Comparison of ENCODE assay signal across 8 cellular contexts in the genomic region with DNA sequence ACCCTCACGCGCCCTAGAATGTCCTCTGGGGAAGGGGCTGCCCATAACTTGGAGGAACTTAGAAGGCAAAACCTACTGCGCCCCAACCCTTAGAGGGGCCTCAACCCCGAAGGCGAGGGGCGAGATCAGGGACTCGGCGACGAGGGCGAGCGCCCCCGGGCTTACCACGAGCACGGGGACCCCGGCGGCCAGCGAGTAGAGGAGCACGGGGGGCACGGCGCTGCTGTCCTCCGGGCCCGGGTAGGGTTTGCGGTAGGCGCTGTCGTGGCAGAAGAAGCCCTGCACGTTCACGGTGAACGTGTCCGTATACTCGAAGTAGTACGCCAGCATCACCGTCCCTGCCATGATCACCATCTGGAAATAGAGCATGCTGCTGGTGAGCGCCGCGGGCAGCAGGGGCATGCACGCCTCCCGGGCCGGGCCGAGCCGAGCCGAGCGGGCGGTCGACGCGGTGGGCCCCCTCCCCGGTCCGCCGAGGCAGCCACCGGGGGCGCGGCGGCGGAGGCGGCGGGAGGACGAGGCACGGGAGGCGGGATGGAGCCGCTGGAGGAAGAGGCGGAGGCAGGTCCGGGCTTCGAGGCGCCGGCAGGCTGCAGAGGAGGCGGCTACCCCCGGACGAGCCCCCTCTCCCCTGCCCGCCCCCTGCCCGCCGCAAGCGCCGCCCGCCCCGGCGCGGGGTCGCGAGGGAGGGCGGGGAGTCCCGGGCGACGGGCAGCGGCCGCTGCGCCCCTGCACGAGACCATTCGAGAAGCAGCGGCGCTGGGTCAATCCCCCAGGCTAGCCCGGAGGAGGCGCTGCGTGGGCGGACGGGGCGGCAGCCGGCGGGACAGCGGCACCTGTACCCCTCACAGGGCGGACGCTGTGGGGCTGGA. TPM values are rescaled to one million over a fixed set of nuclear protein-coding genes. Genes with fewer than 3 reads are reported as not detected.
DNase-seq lines count a peak whose midpoint lies in the region; FAIRE-seq and TF ChIP-seq lines count a peak whose summit lies in the region.

Gene PLPPR5 (minus strand): TSS at position 592 of the 872 bp plus-strand sequence. CDS start 190 bp downstream, at position 402.

- H3K9ac ChIP-seq in astrocyte (ENCODE audit: low read length), result peak within 1 kb of the TSS; percentile 18

- peaks cover 1% of the 10 kb centered on the region for H3K4me1 Mint-ChIP-seq in astrocyte (ENCODE audit: low read depth, unreplicated experiment)

- H3K4me1 ChIP-seq in astrocyte (ENCODE audit: insufficient read depth, low read length), result peaks cover 6% of the 10 kb centered on the region

- H2AFZ ChIP-seq in astrocyte (ENCODE audit: low read depth, low read length), result peak within 1 kb of the TSS; percentile 97

- peak within 1 kb of the TSS; percentile 57 for H3K4me3 ChIP-seq in astrocyte (ENCODE audit: insufficient read depth, low read depth, low read length)

- H3K27ac Mint-ChIP-seq in astrocyte (ENCODE audit: unreplicated experiment), result no peak within 1 kb of the TSS

- no peak for TF ChIP-seq POLR2A in H54 (IDR thresholded peaks at IDR 0.05; ENCODE audit: low read depth, low read length)

- no peaks in the 10 kb centered on the region for H3K36me3 Mint-ChIP-seq in astrocyte (ENCODE audit: low read depth, unreplicated experiment)

- FAIRE-seq in astrocyte (lab: Jason Lieb, UNC) (no peak), H54 (lab: Jason Lieb, UNC) (no peak)

- no peaks in the 10 kb centered on the region for H3K79me2 ChIP-seq in astrocyte (ENCODE audit: insufficient read depth, low read length)

- no peaks in the 10 kb centered on the region for H4K20me1 ChIP-seq in astrocyte (ENCODE audit: insufficient read depth, low read length)

- peak; percentile 10 for DNase-seq in ELF-1 (ENCODE audit: low read depth, low spot score)
- DNase-seq in NCI-H446 treated with DMSO at 0.1 percent for 48 hours (lab: John Stamatoyannopoulos, UW), result peak; percentile 25
- DNase-seq in astrocyte (ENCODE audit: low read depth), result peak; percentile 17
- peak; percentile 74 for DNase-seq in iPS-NIHi11 (ENCODE audit: low spot score)
- peak; percentile 4 to 17 for DNase-seq in stimulated activated CD4-positive, alpha-beta T cell treated with anti-CD3 and anti-CD28 coated beads, Interleukin-1b, Interleukin-23, amount 100 ng/mL, for 4 hours (ENCODE audit: low read depth in 2 of 2)
- DNase-seq in NOMO-1 treated with dmso at 0.1 percent for 144 hours (lab: John Stamatoyannopoulos, UW; ENCODE audit: unreplicated experiment), result no peak
- no peak for DNase-seq in 8988T
- no peak for DNase-seq in H54 (ENCODE audit: insufficient read length, low spot score)

- H3K27me3 ChIP-seq in astrocyte (ENCODE audit: insufficient read depth, low read length), result peaks cover 37% of the 10 kb centered on the region

- no peak for TF ChIP-seq CTCF in astrocyte (IDR thresholded peaks at IDR 0.05; ENCODE audit: insufficient read depth, low read depth, low read length)

- no peak within 1 kb of the TSS for H3K27ac ChIP-seq in astrocyte (ENCODE audit: low read depth, low read length)

- peak within 1 kb of the TSS; percentile 79 for H3K4me3 Mint-ChIP-seq in astrocyte (ENCODE audit: unreplicated experiment)

- peak within 1 kb of the TSS; percentile 92 for H3K4me2 ChIP-seq in astrocyte (ENCODE audit: low read length)

- no peaks in the 10 kb centered on the region for H3K9me3 ChIP-seq in astrocyte (ENCODE audit: insufficient read depth, low read depth, low read length)

- no peaks in the 10 kb centered on the region for H3K36me3 ChIP-seq in astrocyte (ENCODE audit: insufficient read depth, low read length)

- no peaks in the 10 kb centered on the region for H3K9me3 Mint-ChIP-seq in astrocyte (ENCODE audit: unreplicated experiment)

- H3K27me3 Mint-ChIP-seq in astrocyte (ENCODE audit: low read depth, unreplicated experiment), result peaks cover 39% of the 10 kb centered on the region

RNA-seq across cellular contexts. Expression of gene PLPPR5, which starts in this region (rescaled TPM):
- 0.09 and 0.12 TPM in 2 replicates for total RNA-seq in astrocyte

Comparison
In these comparisons a context has a peak if more than half of its experiments do, and no peak if none do; other contexts are left out.
1. Peak in DNase-seq, H3K4me3 ChIP-seq, H3K9ac ChIP-seq and H3K4me2 ChIP-seq in astrocyte; RNA of the gene not detected or under 1 TPM.
2. DNase-seq: peak in ELF-1 (single experiment), NCI-H446 treated with DMSO at 0.1 percent for 48 hours (single experiment), iPS-NIHi11 (single experiment) and stimulated activated CD4-positive, alpha-beta T cell treated with anti-CD3 and anti-CD28 coated beads, Interleukin-1b, Interleukin-23, amount 100 ng/mL, for 4 hours (2 of 2); none in NOMO-1 treated with dmso at 0.1 percent for 144 hours (single experiment), 8988T (single experiment) and H54 (single experiment).